ENCODE assay signal across 19 cellular contexts in the genomic region with DNA sequence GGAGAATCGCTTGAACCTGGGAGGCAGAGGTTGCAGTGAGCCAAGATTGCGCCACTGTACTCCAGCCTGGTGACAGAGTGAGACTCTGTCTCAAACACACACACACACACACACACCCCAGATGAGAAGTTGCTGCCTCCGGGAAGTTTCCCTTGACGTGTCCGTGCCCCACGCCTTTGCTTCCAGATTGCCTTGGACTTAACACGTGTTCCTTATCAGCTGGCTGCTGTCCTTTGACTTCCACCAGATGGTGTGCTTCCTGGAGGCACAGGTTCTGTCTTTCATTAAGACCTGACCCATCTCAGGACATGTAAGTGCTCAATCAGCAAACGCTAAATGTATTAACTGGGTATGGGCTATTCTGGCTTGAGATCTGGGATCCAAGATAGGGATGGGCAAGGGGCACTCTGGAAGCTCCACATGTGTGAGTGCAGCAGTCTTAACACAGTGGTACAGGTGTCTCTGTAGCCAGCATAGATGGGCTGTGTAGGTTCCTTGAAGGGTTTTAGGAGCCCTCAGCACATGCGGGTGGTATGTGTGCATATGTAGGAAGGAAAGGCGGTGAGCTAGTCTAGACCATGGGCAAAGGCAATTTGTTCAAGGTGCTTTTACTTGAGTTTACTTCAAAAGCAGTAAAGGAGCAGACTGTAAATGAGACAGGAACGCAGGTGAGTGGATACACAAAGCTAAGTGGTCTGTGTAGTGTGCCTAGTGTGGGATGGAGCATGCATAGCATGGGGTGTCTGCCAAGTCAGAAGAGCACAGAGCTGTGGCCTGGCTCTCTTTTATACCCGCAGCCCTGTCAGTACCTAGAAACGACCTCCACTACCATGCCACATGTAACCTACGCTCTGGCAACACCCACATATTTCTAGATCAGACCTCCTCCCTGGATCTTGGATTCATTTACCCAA. TPM values are rescaled to one million over a fixed set of nuclear protein-coding genes. Genes with fewer than 3 reads are reported as not detected.
A peak's percentile ranks its signal among the peaks of the same experiment; 100 is the strongest.
DNase-seq lines count a peak whose midpoint lies in the region; ATAC-seq, FAIRE-seq and TF ChIP-seq lines count a peak whose summit lies in the region.
"Had no signal": no experiment of that assay in that cellular context is flagged by ENCODE, and none has a peak within 500 bp of the region (broad histone marks: within the 10 kb centered on the region; RNA-seq: fewer than 3 reads in every experiment).

No MANE protein-coding gene starts in this region.

- no peak for TF ChIP-seq POLR2A in HepG2 (IDR thresholded peaks at IDR 0.05; ENCODE audit: insufficient read depth in 1 of 2, low read depth in 2 of 2, low read length in 2 of 2)

- FAIRE-seq in HepG2 (lab: Jason Lieb, UNC): no peak
- FAIRE-seq: GM12878 had no signal

- peaks cover 7% of the 10 kb centered on the region for H3K4me1 Mint-ChIP-seq in stimulated activated naive CD8-positive, alpha-beta T cell treated with anti-CD3 and anti-CD28 coated beads, Interleukin-15, amount 100 ng/mL, for 72 hours
- H3K4me1 Mint-ChIP-seq: brain had no signal

- no peaks in the 10 kb centered on the region for H3K9me3 Mint-ChIP-seq in stimulated activated naive CD8-positive, alpha-beta T cell treated with anti-CD3 and anti-CD28 coated beads, Interleukin-15, amount 100 ng/mL, for 72 hours
- H3K9me3 Mint-ChIP-seq: brain; neural crest cell; T-helper 1 cell treated with Interleukin-12 subunit alpha and Interleukin-12 subunit beta and Interleukin-4 antibody, amounts not matched to agents 30 μg/mL and 1 μg/mL, for 36 hours had no signal

- in situ Hi-C loops in HepG2 (cut with HindIII; ENCODE audit: extremely low pct_ligation_motif_present, low pct_unique_long_range_greater_than_20kb): no loop called here

- no peaks in the 10 kb centered on the region for H3K79me2 ChIP-seq in HepG2 (ENCODE audit: insufficient read depth, low read length)

- BruUV-seq in HepG2 (replicated peaks; lab: Mats Ljungman, UMichigan): no TSS peak

- no peak overlapping the region for H3K27ac Mint-ChIP-seq in stimulated activated naive CD8-positive, alpha-beta T cell treated with anti-CD3 and anti-CD28 coated beads, Interleukin-15, amount 100 ng/mL, for 72 hours
- H3K27ac Mint-ChIP-seq: T-helper 1 cell treated with Interleukin-12 subunit alpha and Interleukin-12 subunit beta and Interleukin-4 antibody, amounts not matched to agents 30 μg/mL and 1 μg/mL, for 36 hours had no signal

- TF ChIP-seq CTCF in colonic mucosa (IDR thresholded peaks at IDR 0.05): no peak
- no peak for TF ChIP-seq CTCF in HepG2 (CRISPR knock-in tag; IDR thresholded peaks at IDR 0.05)

- H3K4me3 Mint-ChIP-seq in stimulated activated naive CD8-positive, alpha-beta T cell treated with anti-CD3 and anti-CD28 coated beads, Interleukin-15, amount 100 ng/mL, for 72 hours: no peak overlapping the region
- H3K4me3 Mint-ChIP-seq: brain; neural crest cell; T-helper 1 cell treated with Interleukin-12 subunit alpha and Interleukin-12 subunit beta and Interleukin-4 antibody, amounts not matched to agents 30 μg/mL and 1 μg/mL, for 36 hours had no signal

- H4K20me1 ChIP-seq in HepG2 (ENCODE audit: insufficient read depth, low read length): no peaks in the 10 kb centered on the region

- H3K27me3 ChIP-seq in colonic mucosa: no peaks in the 10 kb centered on the region
- H3K27me3 ChIP-seq in HepG2 (ENCODE audit: control insufficient read depth in 1 of 2, insufficient read depth in 2 of 2, low read length in 2 of 2): no peaks in the 10 kb centered on the region

- CTCF ChIA-PET in HepG2 (lab: Yijun Ruan, JAX; ENCODE audit: low intra/inter-chr PET ratio, low total read pairs): no interaction called here

- H3K4me3 ChIP-seq in colonic mucosa (no peak overlapping the region), HepG2 (replicated peaks in 1 of 3; ENCODE audit: insufficient read depth in 1 of 3, low read depth in 2 of 3, low read length in 3 of 3) (no peak overlapping the region)
- H3K4me3 ChIP-seq: GM12878 had no signal

- no peak for TF ChIP-seq RAD21 in HepG2 (CRISPR knock-in tag; IDR thresholded peaks at IDR 0.05)

- H3K27ac ChIP-seq in colonic mucosa (no peak overlapping the region), HepG2 (ENCODE audit: extremely low read length, insufficient read depth, low read length) (no peak overlapping the region)

- intact Hi-C loops in colonic mucosa (cut with DNase I) (loop anchor here (5.0 kb wide), 1 partner anchor 35 kb away; no protein-coding TSS in a partner anchor), HepG2 (cut with micrococcal nuclease; ENCODE audit: unreplicated experiment) (no loop called here)

- no peaks in the 10 kb centered on the region for H3K27me3 Mint-ChIP-seq in stimulated activated naive CD8-positive, alpha-beta T cell treated with anti-CD3 and anti-CD28 coated beads, Interleukin-15, amount 100 ng/mL, for 72 hours
- H3K27me3 Mint-ChIP-seq: brain had no signal

- H3K9me3 ChIP-seq in colonic mucosa (no peaks in the 10 kb centered on the region), HepG2 (ENCODE audit: low read length) (no peaks in the 10 kb centered on the region)

- H3K9ac ChIP-seq in colonic mucosa (ENCODE audit: low read depth in 2 of 2, low read length in 2 of 2) (peak overlapping the region in 1 of 2 donors; percentile 24), HepG2 (ENCODE audit: insufficient read depth, low read depth, low read length) (no peak overlapping the region)

- POLR2A ChIA-PET in HepG2 (lab: Yijun Ruan, JAX): interaction anchor here (1.2 to 3.1 kb wide), 2 partner anchors 9 to 12 kb away, joined by 5 to 15 read pairs; a partner anchor contains a TSS

- WGBS in HepG2 (ENCODE audit: low lambda C conversion rate): 92% methylated on average over 14 of the region's 14 CpGs

- no peak for TF ChIP-seq EP300 in HepG2 (IDR thresholded peaks at IDR 0.05; ENCODE audit: low read depth in 2 of 2, low read length in 2 of 2)
- TF ChIP-seq EP300 in HepG2 (CRISPR knock-in tag; IDR thresholded peaks at IDR 0.05; ENCODE audit: borderline replicate concordance): no peak

- H3K36me3 ChIP-seq in colonic mucosa (peaks cover 11% of the 10 kb centered on the region), HepG2 (replicated peaks in 1 of 2; ENCODE audit: control insufficient read depth in 1 of 2, insufficient read depth in 2 of 2, low read length in 2 of 2) (peaks cover 9 to 37% of the 10 kb centered on the region in 2 experiments)

- DNase-seq in stimulated activated naive CD8-positive, alpha-beta T cell treated with anti-CD3 and anti-CD28 coated beads, Interleukin-15, Interleukin-2, amounts not matched to agents 100 U/mL and 50 U/mL, for 24 hours: no peak
- no peak for DNase-seq in stimulated activated naive CD8-positive, alpha-beta T cell treated with anti-CD3 and anti-CD28 coated beads, Interleukin-15, amount 100 ng/mL, for 72 hours
- DNase-seq in colonic mucosa: peak; percentile 75
- DNase-seq in HepG2 (ENCODE audit: low spot score): no peak
- no peak for DNase-seq in NCI-H1694 treated with DMSO at 0.1 percent for 48 hours (lab: John Stamatoyannopoulos, UW)
- DNase-seq in NCI-H1694 (lab: John Stamatoyannopoulos, UW): no peak
- DNase-seq in NCI-H187 treated with DMSO at 0.1 percent for 48 hours (lab: John Stamatoyannopoulos, UW): no peak
- DNase-seq in 8988T: no peak
- DNase-seq: activated CD4-positive, CD25-positive, alpha-beta regulatory T cell treated with anti-CD3 and anti-CD28 coated beads, Interleukin-2, amount 50 U/mL, for 72 hours; activated naive CD4-positive, alpha-beta T cell treated with anti-CD3 and anti-CD28 coated beads, Interleukin-2, amount 50 U/mL, for 16 hours; effector CD4-positive, alpha-beta T cell; IMR-90; NK-92 treated with Interleukin-12 subunit alpha and Interleukin-12 subunit beta, amount 100 ng/mL, for 24 hours had no signal

- no peak overlapping the region for H3K4me2 ChIP-seq in HepG2 (ENCODE audit: low read depth, low read length)

- ATAC-seq in stimulated activated naive CD8-positive, alpha-beta T cell treated with anti-CD3 and anti-CD28 coated beads, Interleukin-15, Interleukin-2, amounts not matched to agents 100 U/mL and 50 U/mL, for 24 hours: peak; percentile 10
- no peak for ATAC-seq in stimulated activated naive CD8-positive, alpha-beta T cell treated with anti-CD3 and anti-CD28 coated beads, Interleukin-15, amount 100 ng/mL, for 72 hours
- ATAC-seq in HepG2: peak; percentile 33
- ATAC-seq: GM12878 had no signal

- H3K4me1 ChIP-seq in colonic mucosa (no peaks in the 10 kb centered on the region), HepG2 (ENCODE audit: insufficient read depth, low read length) (0 out of 2 replicates have a peak, but pooled peaks cover 5% of the 10 kb centered on the region)

- no peak overlapping the region for H2AFZ ChIP-seq in HepG2 (ENCODE audit: low read length)

RNA-seq across cellular contexts. Expression of a gene that starts 11.6 kb away (rescaled TPM):
- total RNA-seq in colonic mucosa (100 to 1,000 TPM; 129 to 140 TPM), HepG2 (2016; rRNA removed; fragmentation: Illumina TruSeq; extraction: Trizol) (26.4 and 65.9 TPM in 2 replicates)
- 16.2 and 16.8 TPM in 2 replicates for total RNA-seq in HepG2 (2016; cell fraction: cytosol; rRNA removed; fragmentation: Illumina TruSeq; extraction: Trizol; ENCODE audit: low read depth)
- total RNA-seq in HepG2 (2016; cell fraction: insoluble cytoplasmic fraction; rRNA removed; fragmentation: Illumina TruSeq; extraction: Trizol): 26.3 and 65.1 TPM in 2 replicates
- 26.4 and 29.9 TPM in 2 replicates for total RNA-seq in HepG2 (2016; cell fraction: membrane; rRNA removed; fragmentation: Illumina TruSeq; extraction: Trizol)
- total RNA-seq in HepG2 (2016; cell fraction: nucleus; rRNA removed; fragmentation: Illumina TruSeq; extraction: Trizol): 64.4 and 84.9 TPM in 2 replicates
- polyA plus RNA-seq in HepG2 (2011; rRNA removed): 74.1 and 85.7 TPM in 2 replicates
- 37.8 and 44.8 TPM in 2 replicates for polyA plus RNA-seq in HepG2 (2011; cell fraction: cytosol; rRNA removed)
- polyA plus RNA-seq in HepG2 (2011; cell fraction: nucleus; rRNA removed): 94.4 and 98.4 TPM in 2 replicates
- 62.3 and 63.6 TPM in 2 replicates for polyA plus RNA-seq in HepG2 (2012)
- 22.0 and 26.6 TPM in 2 replicates for polyA plus RNA-seq in HepG2 (2016; cell fraction: cytosol; fragmentation: Illumina TruSeq; extraction: Trizol; ENCODE audit: low read depth)
- 39.8 and 50.9 TPM in 2 replicates for polyA plus RNA-seq in HepG2 (2016; cell fraction: insoluble cytoplasmic fraction; fragmentation: Illumina TruSeq; extraction: Trizol; ENCODE audit: low read depth)
- 33.2 and 33.6 TPM in 2 replicates for polyA plus RNA-seq in HepG2 (2016; cell fraction: membrane; fragmentation: Illumina TruSeq; extraction: Trizol; ENCODE audit: low read depth)
- polyA plus RNA-seq in HepG2 (2016; cell fraction: nucleus; fragmentation: Illumina TruSeq; extraction: Trizol; ENCODE audit: insufficient read depth, low read depth): 167 and 168 TPM in 2 replicates
- 86.1 and 91.5 TPM in 2 replicates for polyA minus RNA-seq in HepG2 (2011; rRNA and poly(A)+ RNA removed; ENCODE audit: low replicate concordance)
- polyA minus RNA-seq in HepG2 (2011; cell fraction: cytosol; rRNA and poly(A)+ RNA removed): 35.9 and 37.0 TPM in 2 replicates
- polyA minus RNA-seq in HepG2 (2011; cell fraction: nucleus; rRNA and poly(A)+ RNA removed): 68.5 and 79.2 TPM in 2 replicates

RNA-seq across cellular contexts. Expression of a gene that starts 19.4 kb away (rescaled TPM):
- 100 to 1,000 TPM; 109 to 131 TPM for total RNA-seq in colonic mucosa
- total RNA-seq in HepG2 (2016; rRNA removed; fragmentation: Illumina TruSeq; extraction: Trizol): 16.7 and 19.6 TPM in 2 replicates
- 27.1 and 31.8 TPM in 2 replicates for total RNA-seq in HepG2 (2016; cell fraction: cytosol; rRNA removed; fragmentation: Illumina TruSeq; extraction: Trizol; ENCODE audit: low read depth)
- 17.0 and 18.9 TPM in 2 replicates for total RNA-seq in HepG2 (2016; cell fraction: insoluble cytoplasmic fraction; rRNA removed; fragmentation: Illumina TruSeq; extraction: Trizol)
- total RNA-seq in HepG2 (2016; cell fraction: membrane; rRNA removed; fragmentation: Illumina TruSeq; extraction: Trizol): 37.0 and 42.3 TPM in 2 replicates
- total RNA-seq in HepG2 (2016; cell fraction: nucleus; rRNA removed; fragmentation: Illumina TruSeq; extraction: Trizol): 9.4 and 9.5 TPM in 2 replicates
- polyA plus RNA-seq in HepG2 (2011; rRNA removed): 47.6 and 50.4 TPM in 2 replicates
- 44.5 and 55.5 TPM in 2 replicates for polyA plus RNA-seq in HepG2 (2011; cell fraction: cytosol; rRNA removed)
- polyA plus RNA-seq in HepG2 (2011; cell fraction: nucleus; rRNA removed): 18.6 and 25.0 TPM in 2 replicates
- polyA plus RNA-seq in HepG2 (2012): 22.6 and 31.0 TPM in 2 replicates
- polyA plus RNA-seq in HepG2 (2016; cell fraction: cytosol; fragmentation: Illumina TruSeq; extraction: Trizol; ENCODE audit: low read depth): 59.2 and 64.6 TPM in 2 replicates
- polyA plus RNA-seq in HepG2 (2016; cell fraction: insoluble cytoplasmic fraction; fragmentation: Illumina TruSeq; extraction: Trizol; ENCODE audit: low read depth): 33.0 and 35.8 TPM in 2 replicates
- 58.6 and 59.9 TPM in 2 replicates for polyA plus RNA-seq in HepG2 (2016; cell fraction: membrane; fragmentation: Illumina TruSeq; extraction: Trizol; ENCODE audit: low read depth)
- 22.2 and 26.4 TPM in 2 replicates for polyA plus RNA-seq in HepG2 (2016; cell fraction: nucleus; fragmentation: Illumina TruSeq; extraction: Trizol; ENCODE audit: insufficient read depth, low read depth)
- polyA minus RNA-seq in HepG2 (2011; rRNA and poly(A)+ RNA removed; ENCODE audit: low replicate concordance): 9.7 and 31.5 TPM in 2 replicates
- 4.8 and 11.1 TPM in 2 replicates for polyA minus RNA-seq in HepG2 (2011; cell fraction: cytosol; rRNA and poly(A)+ RNA removed)
- 4.0 and 11.1 TPM in 2 replicates for polyA minus RNA-seq in HepG2 (2011; cell fraction: nucleus; rRNA and poly(A)+ RNA removed)

RNA-seq across cellular contexts. Expression of a gene that starts 42.1 kb away (rescaled TPM):
- total RNA-seq in colonic mucosa (100 to 1,000 TPM; 117 to 285 TPM), HepG2 (2016; rRNA removed; fragmentation: Illumina TruSeq; extraction: Trizol) (not detected in 2 replicates)
- not detected in 2 replicates for total RNA-seq in HepG2 (2016; cell fraction: cytosol; rRNA removed; fragmentation: Illumina TruSeq; extraction: Trizol; ENCODE audit: low read depth)
- total RNA-seq in HepG2 (2016; cell fraction: insoluble cytoplasmic fraction; rRNA removed; fragmentation: Illumina TruSeq; extraction: Trizol): 0.22 TPM in 1 of 2 replicates, not detected in the other
- total RNA-seq in HepG2 (2016; cell fraction: membrane; rRNA removed; fragmentation: Illumina TruSeq; extraction: Trizol): not detected in 2 replicates
- not detected in 2 replicates for total RNA-seq in HepG2 (2016; cell fraction: nucleus; rRNA removed; fragmentation: Illumina TruSeq; extraction: Trizol)
- polyA plus RNA-seq in HepG2 (2011; rRNA removed): 0.13 and 0.33 TPM in 2 replicates
- 0.22 and 0.66 TPM in 2 replicates for polyA plus RNA-seq in HepG2 (2011; cell fraction: cytosol; rRNA removed)
- polyA plus RNA-seq in HepG2 (2011; cell fraction: nucleus; rRNA removed): 0.24 and 0.35 TPM in 2 replicates
- polyA plus RNA-seq in HepG2 (2012): 0.60 TPM in 1 of 2 replicates, not detected in the other
- not detected in 2 replicates for polyA plus RNA-seq in HepG2 (2016; cell fraction: cytosol; fragmentation: Illumina TruSeq; extraction: Trizol; ENCODE audit: low read depth)
- polyA plus RNA-seq in HepG2 (2016; cell fraction: insoluble cytoplasmic fraction; fragmentation: Illumina TruSeq; extraction: Trizol; ENCODE audit: low read depth): not detected in 2 replicates
- not detected in 2 replicates for polyA plus RNA-seq in HepG2 (2016; cell fraction: membrane; fragmentation: Illumina TruSeq; extraction: Trizol; ENCODE audit: low read depth)
- not detected in 2 replicates for polyA plus RNA-seq in HepG2 (2016; cell fraction: nucleus; fragmentation: Illumina TruSeq; extraction: Trizol; ENCODE audit: insufficient read depth, low read depth)
- not detected in 2 replicates for polyA minus RNA-seq in HepG2 (2011; rRNA and poly(A)+ RNA removed; ENCODE audit: low replicate concordance)
- not detected in 2 replicates for polyA minus RNA-seq in HepG2 (2011; cell fraction: cytosol; rRNA and poly(A)+ RNA removed)
- polyA minus RNA-seq in HepG2 (2011; cell fraction: nucleus; rRNA and poly(A)+ RNA removed): not detected in 2 replicates
- total RNA-seq: G401, GM12878, IMR-90, lung microvascular endothelial cell had no signal
- polyA plus RNA-seq: IMR-90 had no signal

RNA-seq across cellular contexts. Expression of a gene that starts 49.4 kb away (rescaled TPM):
- total RNA-seq in colonic mucosa (1 to 10 TPM in 1 of 2 donors, under 1 TPM in 1; 0.40 to 1.0 TPM), HepG2 (2016; rRNA removed; fragmentation: Illumina TruSeq; extraction: Trizol) (not detected in 2 replicates)
- not detected in 2 replicates for total RNA-seq in HepG2 (2016; cell fraction: cytosol; rRNA removed; fragmentation: Illumina TruSeq; extraction: Trizol; ENCODE audit: low read depth)
- total RNA-seq in HepG2 (2016; cell fraction: insoluble cytoplasmic fraction; rRNA removed; fragmentation: Illumina TruSeq; extraction: Trizol): not detected in 2 replicates
- total RNA-seq in HepG2 (2016; cell fraction: membrane; rRNA removed; fragmentation: Illumina TruSeq; extraction: Trizol): not detected in 2 replicates
- total RNA-seq in HepG2 (2016; cell fraction: nucleus; rRNA removed; fragmentation: Illumina TruSeq; extraction: Trizol): not detected in 2 replicates
- 0.11 TPM in 1 of 2 replicates, not detected in the other for polyA plus RNA-seq in HepG2 (2011; rRNA removed)
- not detected in 2 replicates for polyA plus RNA-seq in HepG2 (2011; cell fraction: cytosol; rRNA removed)
- not detected in 2 replicates for polyA plus RNA-seq in HepG2 (2011; cell fraction: nucleus; rRNA removed)
- 0.32 and 0.45 TPM in 2 replicates for polyA plus RNA-seq in HepG2 (2012)
- not detected in 2 replicates for polyA plus RNA-seq in HepG2 (2016; cell fraction: cytosol; fragmentation: Illumina TruSeq; extraction: Trizol; ENCODE audit: low read depth)
- not detected in 2 replicates for polyA plus RNA-seq in HepG2 (2016; cell fraction: insoluble cytoplasmic fraction; fragmentation: Illumina TruSeq; extraction: Trizol; ENCODE audit: low read depth)
- polyA plus RNA-seq in HepG2 (2016; cell fraction: membrane; fragmentation: Illumina TruSeq; extraction: Trizol; ENCODE audit: low read depth): not detected in 2 replicates
- not detected in 2 replicates for polyA plus RNA-seq in HepG2 (2016; cell fraction: nucleus; fragmentation: Illumina TruSeq; extraction: Trizol; ENCODE audit: insufficient read depth, low read depth)
- polyA minus RNA-seq in HepG2 (2011; rRNA and poly(A)+ RNA removed; ENCODE audit: low replicate concordance): not detected in 2 replicates
- polyA minus RNA-seq in HepG2 (2011; cell fraction: cytosol; rRNA and poly(A)+ RNA removed): not detected in 2 replicates
- not detected in 2 replicates for polyA minus RNA-seq in HepG2 (2011; cell fraction: nucleus; rRNA and poly(A)+ RNA removed)
- total RNA-seq: G401, GM12878, IMR-90, lung microvascular endothelial cell, neural crest cell had no signal
- polyA plus RNA-seq: IMR-90 had no signal

Comparison
In these comparisons a context has a peak if more than half of its experiments do, and no peak if none do; other contexts are left out.
1. RNA of a gene that starts 42.1 kb away (total RNA-seq): 117 to 285 TPM in colonic mucosa; 0.22 TPM in HepG2; every median in the first group is over 10 times any median in the second.